ENCODE assay signal across 8 cellular contexts in genomic region chr15:57306944-57307411, GRCh38.
A peak's percentile ranks its signal among the peaks of the same experiment; 100 is the strongest.
DNase-seq lines count a peak whose midpoint lies in the region; ATAC-seq and TF ChIP-seq lines count a peak whose summit lies in the region.

No MANE protein-coding gene starts in this region.

- H2BK5ac ChIP-seq in trophoblast cell (ENCODE audit: low read depth, low read length, poor library complexity), result no peak overlapping the region

- H3K9me3 ChIP-seq in NT2/D1 (ENCODE audit: insufficient read depth, low read length), result no peaks in the 10 kb centered on the region
- no peaks in the 10 kb centered on the region for H3K9me3 ChIP-seq in trophoblast cell (ENCODE audit: insufficient read depth, low read depth, low read length)

- no peak overlapping the region for H2BK12ac ChIP-seq in trophoblast cell (ENCODE audit: low read length)

- peak overlapping the region; percentile 42 for H2AFZ ChIP-seq in trophoblast cell (ENCODE audit: insufficient read depth, low read length, poor library complexity)

- H3K23ac ChIP-seq in trophoblast cell (ENCODE audit: low read length), result no peak overlapping the region

- peak overlapping the region; percentile 50 for H4K12ac ChIP-seq in trophoblast cell (ENCODE audit: low read depth, low read length)

- no peak overlapping the region for H2AK5ac ChIP-seq in trophoblast cell (ENCODE audit: low read length)

- peaks cover 3% of the 10 kb centered on the region for H3K4me1 ChIP-seq in NT2/D1 (ENCODE audit: insufficient read depth, insufficient read length)
- peaks cover 0 to 3% of the 10 kb centered on the region in 2 experiments for H3K4me1 ChIP-seq in trophoblast cell (ENCODE audit: control insufficient read depth in 1 of 2, insufficient read depth in 2 of 2, low read length in 2 of 2)

- H3K4ac ChIP-seq in trophoblast cell (ENCODE audit: low read depth, low read length), result no peak overlapping the region

- H3K4me2 ChIP-seq in trophoblast cell (ENCODE audit: low read length), result peak overlapping the region; percentile 88

- WGBS in trophoblast cell (ENCODE audit: extremely low coverage, insufficient coverage, insufficient read length), result no CpG with 5 or more reads among the region's 24 CpGs

- peak overlapping the region; percentile 49 for H3K14ac ChIP-seq in trophoblast cell (ENCODE audit: low read length)

- no peak overlapping the region for H3K18ac ChIP-seq in trophoblast cell (ENCODE audit: low read length)

- H3K9ac ChIP-seq in NT2/D1 (ENCODE audit: insufficient read length, low read depth) (peak overlapping the region; percentile 80), trophoblast cell (ENCODE audit: low read length) (no peak overlapping the region)

- no peak overlapping the region for H3K27ac ChIP-seq in trophoblast cell (ENCODE audit: low read depth, low read length)

- no peak overlapping the region for H2BK120ac ChIP-seq in trophoblast cell (ENCODE audit: insufficient read depth, low read length, poor library complexity)

- H4K91ac ChIP-seq in trophoblast cell (ENCODE audit: low read depth, low read length), result no peak overlapping the region

- TF ChIP-seq CTCF in GM12864 (IDR thresholded peaks at IDR 0.05; ENCODE audit: low read depth, low read length, missing control alignments) (no peak), fibroblast of the aortic adventitia (IDR thresholded peaks at IDR 0.05; ENCODE audit: insufficient read depth, low read length) (no peak)

- no peaks in the 10 kb centered on the region for H3K79me2 ChIP-seq in trophoblast cell (ENCODE audit: control insufficient read depth, insufficient read depth, low read length, poor library complexity)

- no peak overlapping the region for H4K8ac ChIP-seq in trophoblast cell (ENCODE audit: low read depth, low read length)

- H3K79me1 ChIP-seq in trophoblast cell (ENCODE audit: low read length), result peaks cover 4% of the 10 kb centered on the region

- DNase-seq in GM12864 (ENCODE audit: low read depth) (no peak), NT2/D1 (ENCODE audit: low read depth, low spot score) (no peak), fibroblast of the aortic adventitia (ENCODE audit: low read depth) (no peak), trophoblast cell (no peak), NCI-H82 (lab: John Stamatoyannopoulos, UW) (no peak), NCI-H2227 treated with DMSO at 0.1 percent for 48 hours (lab: John Stamatoyannopoulos, UW) (no peak)

- ATAC-seq in HG03025 (IDR thresholded peaks at IDR 0.05; ENCODE audit: low FRiP score, unreplicated experiment), result no peak
- ATAC-seq in GM21526 (IDR thresholded peaks at IDR 0.05; ENCODE audit: low FRiP score, unreplicated experiment), result no peak

- peak overlapping the region; percentile 49; the same call in 1 of the 2 replicates for H3K4me3 ChIP-seq in GM12864 (ENCODE audit: low read depth, low read length)
- H3K4me3 ChIP-seq in NT2/D1 (ENCODE audit: insufficient read length, low read depth), result peak overlapping the region; percentile 36
- H3K4me3 ChIP-seq in fibroblast of the aortic adventitia (ENCODE audit: low read depth, low read length), result peak overlapping the region; percentile 63
- H3K4me3 ChIP-seq in trophoblast cell (ENCODE audit: low read depth, low read length), result no peak overlapping the region

- no peaks in the 10 kb centered on the region for H3K36me3 ChIP-seq in NT2/D1 (ENCODE audit: insufficient read depth, insufficient read length, low read length)
- H3K36me3 ChIP-seq in trophoblast cell (ENCODE audit: control insufficient read depth in 1 of 2, insufficient read depth in 2 of 2, low read length in 2 of 2), result no peaks in the 10 kb centered on the region

- H3K27me3 ChIP-seq in NT2/D1 (ENCODE audit: insufficient read depth, insufficient read length) (no peaks in the 10 kb centered on the region), trophoblast cell (ENCODE audit: insufficient read depth, low read length) (no peaks in the 10 kb centered on the region)
